ENCODE assay signal across 22 cellular contexts in genomic region chr5:149186506-149186905, GRCh38.
"Had no signal": no experiment of that assay in that cellular context is flagged by ENCODE, and none has a peak within 500 bp of the region (broad histone marks: within the 10 kb centered on the region; RNA-seq: fewer than 3 reads in every experiment).

No MANE protein-coding gene starts in this region.

- H3K9me3 ChIP-seq: Peyer's patch, SK-N-SH had no signal

- ATAC-seq: K562 had no signal

- H3K27ac ChIP-seq: HL-60, KMS-11, Peyer's patch had no signal

- H3K4me1 ChIP-seq: Peyer's patch had no signal

- H3K4me3 ChIP-seq: K562, Peyer's patch had no signal

- DNase-seq: Kasumi-1, MV-4-11, NCI-H1048, NCI-H1105, NCI-H1417, NCI-H1436 treated with DMSO at 0.1 percent for 48 hours, NCI-H1694, NCI-H187 treated with DMSO at 0.1 percent for 48 hours, NCI-H2029 treated with DMSO at 0.1 percent for 48 hours, NCI-H2171 treated with DMSO at 0.1 percent for 48 hours, NCI-H510A, NCI-H524 treated with DMSO at 0.1 percent for 48 hours, NCI-H69, NCI-H774, Peyer's patch, RPMI8226, SHP77, SK-N-SH, SW 1271 had no signal

- H3K9me2 ChIP-seq: SK-N-SH had no signal

- H3K27me3 ChIP-seq: Peyer's patch had no signal

- H3K36me3 ChIP-seq: Peyer's patch had no signal

- H3K4me2 ChIP-seq: KMS-11, SK-N-SH had no signal
